Comparison of ENCODE assay signal across 8 cellular contexts in the genomic region with DNA sequence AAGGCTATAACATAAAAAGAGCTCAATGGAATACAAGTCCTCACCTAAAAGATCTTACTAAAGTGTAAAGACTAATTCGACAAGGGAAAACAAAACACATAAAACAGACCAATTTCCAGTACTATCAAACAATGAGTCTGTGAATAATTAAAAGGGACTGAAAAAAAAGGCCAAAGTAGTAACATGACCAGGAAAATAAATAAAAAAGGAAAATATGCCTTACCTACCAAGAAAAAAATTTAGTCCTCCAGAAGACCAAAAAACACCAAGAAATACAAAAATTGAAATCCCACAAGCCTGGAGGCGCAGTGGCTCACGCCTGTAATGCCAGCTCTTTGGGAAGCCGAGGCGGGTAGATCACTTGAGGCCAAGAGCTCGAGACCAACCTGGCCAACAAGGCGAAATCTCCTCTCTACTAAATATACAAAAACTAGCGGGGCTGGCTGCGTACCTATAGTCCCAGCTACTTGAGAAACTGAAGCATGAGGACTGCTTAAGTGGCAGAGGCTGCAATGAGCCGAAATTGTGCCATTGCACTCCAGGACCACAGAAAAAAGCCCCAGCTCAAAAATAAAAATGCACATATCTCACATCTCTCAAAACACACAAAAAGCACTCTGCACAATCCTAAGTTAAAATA.
DNase-seq lines count a peak whose midpoint lies in the region; ATAC-seq and TF ChIP-seq lines count a peak whose summit lies in the region.

No MANE protein-coding gene starts in this region.

- no peaks in the 10 kb centered on the region for H3K9me3 ChIP-seq in left ventricle myocardium inferior (replicated peaks)

- peak; percentile 37 for ATAC-seq in HG03066 (IDR thresholded peaks at IDR 0.05; ENCODE audit: low read depth, unreplicated experiment)
- ATAC-seq in activated CD8-positive, alpha-beta memory T cell treated with anti-CD3 and anti-CD28 coated beads, Interleukin-2, amount 10 ng/mL, durations not matched to agents 7 days and 5 days = peak; percentile 66
- ATAC-seq in HG03175 (IDR thresholded peaks at IDR 0.05; ENCODE audit: unreplicated experiment) = no peak

- H3K27me3 Mint-ChIP-seq in activated CD8-positive, alpha-beta memory T cell treated with anti-CD3 and anti-CD28 coated beads, Interleukin-2, amount 10 ng/mL, durations not matched to agents 7 days and 5 days = no peaks in the 10 kb centered on the region

- H3K4me1 ChIP-seq in left ventricle myocardium inferior = peaks cover 7% of the 10 kb centered on the region

- H3K4me1 Mint-ChIP-seq in activated CD8-positive, alpha-beta memory T cell treated with anti-CD3 and anti-CD28 coated beads, Interleukin-2, amount 10 ng/mL, durations not matched to agents 7 days and 5 days = peaks cover 3% of the 10 kb centered on the region

- H3K9me3 Mint-ChIP-seq in activated CD8-positive, alpha-beta memory T cell treated with anti-CD3 and anti-CD28 coated beads, Interleukin-2, amount 10 ng/mL, durations not matched to agents 7 days and 5 days (ENCODE audit: low read depth) = no peaks in the 10 kb centered on the region

- H3K27me3 ChIP-seq in left ventricle myocardium inferior (ENCODE audit: low read depth) = no peaks in the 10 kb centered on the region

- H3K4me3 ChIP-seq in GM12865 (ENCODE audit: low read depth, low read length) (no peak overlapping the region), left ventricle myocardium inferior (peak overlapping the region; percentile 57)

- CTCF ChIA-PET in activated CD8-positive, alpha-beta memory T cell treated with anti-CD3 and anti-CD28 coated beads, Interleukin-2, amount 10 ng/mL, durations not matched to agents 7 days and 5 days (lab: Charles Lee) = interaction anchor here (0.7 to 1.9 kb wide), 6 partner anchors 26 to 374 kb away, joined by 3 to 13 read pairs (median 4); no protein-coding TSS in a partner anchor

- no peak overlapping the region for H3K4me3 Mint-ChIP-seq in activated CD8-positive, alpha-beta memory T cell treated with anti-CD3 and anti-CD28 coated beads, Interleukin-2, amount 10 ng/mL, durations not matched to agents 7 days and 5 days

- no peak overlapping the region for H3K27ac Mint-ChIP-seq in activated CD8-positive, alpha-beta memory T cell treated with anti-CD3 and anti-CD28 coated beads, Interleukin-2, amount 10 ng/mL, durations not matched to agents 7 days and 5 days

- DNase-seq in GM12865 (ENCODE audit: low read depth) = peak; percentile 97
- peak; percentile 73 for DNase-seq in activated CD8-positive, alpha-beta memory T cell treated with anti-CD3 and anti-CD28 coated beads, Interleukin-2, amount 10 ng/mL, durations not matched to agents 7 days and 5 days
- no peak for DNase-seq in left ventricle myocardium inferior
- DNase-seq in stimulated activated CD4-positive, alpha-beta T cell treated with anti-CD3 and anti-CD28 coated beads, Interleukin-1b, Interleukin-23, amount 100 ng/mL, for 24 hours (ENCODE audit: low read depth in 4 of 4, low spot score in 1 of 4) = peak in 3 of 4 experiments; percentile 13 to 26 (median 16)
- DNase-seq in SKM-1 treated with dmso at 0.1 percent for 144 hours (lab: John Stamatoyannopoulos, UW; ENCODE audit: unreplicated experiment) = no peak
- no peak for DNase-seq in iPS-NIHi7 (ENCODE audit: extremely low spot score)

- peak overlapping the region; percentile 90 for H3K27ac ChIP-seq in left ventricle myocardium inferior (replicated peaks)

- H3K36me3 Mint-ChIP-seq in activated CD8-positive, alpha-beta memory T cell treated with anti-CD3 and anti-CD28 coated beads, Interleukin-2, amount 10 ng/mL, durations not matched to agents 7 days and 5 days = no peaks in the 10 kb centered on the region

- H3K36me3 ChIP-seq in left ventricle myocardium inferior = no peaks in the 10 kb centered on the region

- intact Hi-C loops in left ventricle myocardium inferior (cut with micrococcal nuclease) = no loop called here

- TF ChIP-seq CTCF in GM12865 (IDR thresholded peaks at IDR 0.05; ENCODE audit: insufficient read depth, low read depth, low read length, missing control alignments) = no peak
- TF ChIP-seq CTCF in left ventricle myocardium inferior (IDR thresholded peaks at IDR 0.05; ENCODE audit: borderline replicate concordance) = no peak

Comparison
In these comparisons a context has a peak if more than half of its experiments do, and no peak if none do; other contexts are left out.
1. DNase-seq: peak in GM12865 (single experiment), activated CD8-positive, alpha-beta memory T cell treated with anti-CD3 and anti-CD28 coated beads, Interleukin-2, amount 10 ng/mL, durations not matched to agents 7 days and 5 days (single experiment) and stimulated activated CD4-positive, alpha-beta T cell treated with anti-CD3 and anti-CD28 coated beads, Interleukin-1b, Interleukin-23, amount 100 ng/mL, for 24 hours (3 of 4); none in left ventricle myocardium inferior (single experiment), SKM-1 treated with dmso at 0.1 percent for 144 hours (single experiment) and iPS-NIHi7 (single experiment).